Comparison of ENCODE assay signal across 18 cellular contexts in genomic region chr17:50830994-50831393, GRCh38. TPM values are rescaled to one million over a fixed set of nuclear protein-coding genes. Genes with fewer than 3 reads are reported as not detected.
A peak's percentile ranks its signal among the peaks of the same experiment; 100 is the strongest.
DNase-seq lines count a peak whose midpoint lies in the region; ATAC-seq, FAIRE-seq and TF ChIP-seq lines count a peak whose summit lies in the region.
"Had no signal": no experiment of that assay in that cellular context is flagged by ENCODE, and none has a peak within 500 bp of the region (broad histone marks: within the 10 kb centered on the region; RNA-seq: fewer than 3 reads in every experiment).

No MANE protein-coding gene starts in this region.

- H3K9me3 ChIP-seq in NT2/D1 (ENCODE audit: insufficient read depth, low read length) (no peaks in the 10 kb centered on the region), keratinocyte (ENCODE audit: control insufficient read depth, low read depth, low read length) (no peaks in the 10 kb centered on the region)
- H3K9me3 ChIP-seq: BE2C, spleen had no signal

- H4K20me1 ChIP-seq in keratinocyte (ENCODE audit: control insufficient read depth, extremely low read depth, insufficient read depth, low read length) = no peaks in the 10 kb centered on the region

- DNase-seq in NCI-H1417 (lab: John Stamatoyannopoulos, UW) (peak in 2 of 3 experiments; percentile 33 to 69), NCI-H1417 treated with DMSO at 0.1 percent for 48 hours (lab: John Stamatoyannopoulos, UW) (no peak), NT2/D1 (ENCODE audit: low read depth, low spot score) (no peak), keratinocyte (ENCODE audit: low read depth, low spot score) (no peak), putamen (ENCODE audit: low spot score) (no peak), activated gamma-delta T cell (lab: John Stamatoyannopoulos, UW) (no peak)
- no peak for DNase-seq in stimulated activated naive B cell treated with anti-CD40 and anti-IgM and Interleukin-4, amounts not matched to agents 10 μg/mL and 1 μg/mL and 100 μg/mL, for 72 hours
- DNase-seq: amygdala, BE2C, NCI-H1105, SIG-M5, spleen had no signal

- H3K9ac ChIP-seq in NT2/D1 (ENCODE audit: insufficient read length, low read depth) (peak overlapping the region; percentile 66), keratinocyte (ENCODE audit: control insufficient read depth, extremely low read depth, insufficient read depth, low read length) (no peak overlapping the region)
- H3K9ac ChIP-seq: KMS-11 had no signal

- H3K27me3 Mint-ChIP-seq in stimulated activated naive B cell treated with anti-CD40 and anti-IgM and Interleukin-4, amounts not matched to agents 10 μg/mL and 1 μg/mL and 100 μg/mL, for 72 hours = peaks cover 33 to 61% of the 10 kb centered on the region in 2 donors

- H2AFZ ChIP-seq in keratinocyte (ENCODE audit: control insufficient read depth, low read length) = peak overlapping the region; percentile 71

- no peak for FAIRE-seq in keratinocyte (lab: Jason Lieb, UNC)
- FAIRE-seq: endometrium had no signal

- no peak overlapping the region for H3K4me2 ChIP-seq in keratinocyte (ENCODE audit: control insufficient read depth, extremely low read depth, insufficient read depth, low read depth, low read length)
- H3K4me2 ChIP-seq: KMS-11 had no signal

- dilution Hi-C loops in keratinocyte (cut with MboI; ENCODE audit: extremely low pct_ligation_motif_present, low sequenced_read_pairs) = no loop called here

- H3K27ac Mint-ChIP-seq in stimulated activated naive B cell treated with anti-CD40 and anti-IgM and Interleukin-4, amounts not matched to agents 10 μg/mL and 1 μg/mL and 100 μg/mL, for 72 hours = peak overlapping the region; percentile 5
- H3K27ac Mint-ChIP-seq: T-helper 2 cell treated with Interferon-gamma antibody and Interleukin-4, amounts not matched to agents 5 μg/mL and 100 μg/mL, for 36 hours had no signal

- H3K27me3 ChIP-seq in NT2/D1 (ENCODE audit: insufficient read depth, insufficient read length) = no peaks in the 10 kb centered on the region
- peaks cover 13% of the 10 kb centered on the region for H3K27me3 ChIP-seq in keratinocyte (ENCODE audit: control insufficient read depth, extremely low read depth, insufficient read depth, low read length)
- H3K27me3 ChIP-seq: BE2C had no signal

- no peaks in the 10 kb centered on the region for H3K9me1 ChIP-seq in keratinocyte (ENCODE audit: control insufficient read depth, extremely low read depth, insufficient read depth, low read length)

- peaks cover 3 to 25% of the 10 kb centered on the region in 2 donors for H3K4me1 Mint-ChIP-seq in stimulated activated naive B cell treated with anti-CD40 and anti-IgM and Interleukin-4, amounts not matched to agents 10 μg/mL and 1 μg/mL and 100 μg/mL, for 72 hours

- ATAC-seq in stimulated activated naive B cell treated with anti-CD40 and anti-IgM and Interleukin-4, amounts not matched to agents 10 μg/mL and 1 μg/mL and 100 μg/mL, for 72 hours (replicated peaks) = no peak
- ATAC-seq in HG03354 (IDR thresholded peaks at IDR 0.05; ENCODE audit: poor library complexity, severe bottlenecking, unreplicated experiment) = no peak
- ATAC-seq: activated CD4-positive, CD25-positive, alpha-beta regulatory T cell treated with anti-CD3 and anti-CD28 coated beads, Interleukin-2, amount 50 U/mL, for 24 hours had no signal

- H3K36me3 ChIP-seq in NT2/D1 (ENCODE audit: insufficient read depth, insufficient read length, low read length) = no peaks in the 10 kb centered on the region
- no peaks in the 10 kb centered on the region for H3K36me3 ChIP-seq in keratinocyte (ENCODE audit: control insufficient read depth in 2 of 2, extremely low read depth in 1 of 2, insufficient read depth in 2 of 2, low read length in 2 of 2)
- H3K36me3 ChIP-seq: BE2C, spleen had no signal

- H3K4me3 ChIP-seq in NT2/D1 (ENCODE audit: insufficient read length, low read depth) = no peak overlapping the region
- H3K4me3 ChIP-seq in keratinocyte (ENCODE audit: control insufficient read depth in 2 of 3, extremely low read depth in 1 of 3, insufficient read depth in 2 of 3, low read depth in 1 of 3, low read length in 3 of 3) = no peak overlapping the region
- H3K4me3 ChIP-seq: spleen had no signal

- H3K27ac ChIP-seq in keratinocyte (ENCODE audit: control insufficient read depth, insufficient read depth, low read length) = no peak overlapping the region
- H3K27ac ChIP-seq: 22Rv1, KMS-11, spleen had no signal

- H3K4me1 ChIP-seq in NT2/D1 (ENCODE audit: insufficient read depth, insufficient read length) (peaks cover 35% of the 10 kb centered on the region), keratinocyte (ENCODE audit: control insufficient read depth, extremely low read depth, insufficient read depth, low read length) (peaks cover 5% of the 10 kb centered on the region)

- no peaks in the 10 kb centered on the region for H3K9me3 Mint-ChIP-seq in stimulated activated naive B cell treated with anti-CD40 and anti-IgM and Interleukin-4, amounts not matched to agents 10 μg/mL and 1 μg/mL and 100 μg/mL, for 72 hours
- H3K9me3 Mint-ChIP-seq: T-helper 2 cell treated with Interferon-gamma antibody and Interleukin-4, amounts not matched to agents 5 μg/mL and 100 μg/mL, for 36 hours had no signal

- TF ChIP-seq CTCF in keratinocyte (optimal IDR thresholded peaks at IDR 0.05 in 1 of 3, IDR thresholded peaks at IDR 0.05 in 1 of 3, conservative IDR thresholded peaks at IDR 0.05 in 1 of 3; ENCODE audit: extremely low read depth in 1 of 3, insufficient read depth in 2 of 3, low read length in 3 of 3) = no peak

- H3K4me3 Mint-ChIP-seq in stimulated activated naive B cell treated with anti-CD40 and anti-IgM and Interleukin-4, amounts not matched to agents 10 μg/mL and 1 μg/mL and 100 μg/mL, for 72 hours = no peak overlapping the region
- H3K4me3 Mint-ChIP-seq: T-helper 2 cell treated with Interferon-gamma antibody and Interleukin-4, amounts not matched to agents 5 μg/mL and 100 μg/mL, for 36 hours had no signal

- no peaks in the 10 kb centered on the region for H3K36me3 Mint-ChIP-seq in stimulated activated naive B cell treated with anti-CD40 and anti-IgM and Interleukin-4, amounts not matched to agents 10 μg/mL and 1 μg/mL and 100 μg/mL, for 72 hours

- H3K79me2 ChIP-seq in keratinocyte (ENCODE audit: control insufficient read depth, insufficient read depth, low read length) = no peaks in the 10 kb centered on the region

RNA-seq across cellular contexts. Expression of gene WFIKKN2, which starts 4.4 kb away (rescaled TPM):
- not detected in 3 replicates for polyA plus RNA-seq in keratinocyte
- not detected for polyA plus RNA-seq in keratinocyte (2011; ENCODE audit: low read depth)
- polyA plus RNA-seq in keratinocyte (2011; cell fraction: cytosol; rRNA removed) = not detected in 2 replicates
- polyA plus RNA-seq in keratinocyte (2011; cell fraction: nucleus; rRNA removed) = not detected in 2 replicates
- not detected in 2 replicates for polyA plus RNA-seq in keratinocyte (2012; ENCODE audit: low replicate concordance)
- polyA minus RNA-seq in keratinocyte = not detected in 3 replicates
- not detected for polyA minus RNA-seq in keratinocyte (2011; cell fraction: cytosol; rRNA and poly(A)+ RNA removed)
- polyA minus RNA-seq in keratinocyte (2011; cell fraction: nucleus; rRNA and poly(A)+ RNA removed) = not detected in 2 replicates

RNA-seq across cellular contexts. Expression of gene TOB1, which starts 35.2 kb away (rescaled TPM):
- polyA plus RNA-seq in keratinocyte = 59.5 to 73.3 TPM (median 64.4 TPM) in 3 replicates
- polyA plus RNA-seq in keratinocyte (2011; ENCODE audit: low read depth) = 97.4 TPM
- polyA plus RNA-seq in keratinocyte (2011; cell fraction: cytosol; rRNA removed) = 43.7 and 59.1 TPM in 2 replicates
- 146 and 173 TPM in 2 replicates for polyA plus RNA-seq in keratinocyte (2011; cell fraction: nucleus; rRNA removed)
- 94.3 and 311 TPM in 2 replicates for polyA plus RNA-seq in keratinocyte (2012; ENCODE audit: low replicate concordance)
- 84.2 to 122 TPM (median 105 TPM) in 3 replicates for polyA minus RNA-seq in keratinocyte
- polyA minus RNA-seq in keratinocyte (2011; cell fraction: cytosol; rRNA and poly(A)+ RNA removed) = 108 TPM
- 181 and 201 TPM in 2 replicates for polyA minus RNA-seq in keratinocyte (2011; cell fraction: nucleus; rRNA and poly(A)+ RNA removed)

Comparison
In these comparisons a context has a peak if more than half of its experiments do, and no peak if none do; other contexts are left out.
1. DNase-seq: peak in NCI-H1417 (2 of 3); none in NCI-H1417 treated with DMSO at 0.1 percent for 48 hours (single experiment), NT2/D1 (single experiment), keratinocyte (single experiment), stimulated activated naive B cell treated with anti-CD40 and anti-IgM and Interleukin-4, amounts not matched to agents 10 μg/mL and 1 μg/mL and 100 μg/mL, for 72 hours (single experiment), putamen (single experiment) and activated gamma-delta T cell (single experiment).